8 cellular contexts compared by ENCODE assay signal in genomic region chr16:71724320-71724751, GRCh38. TPM values are rescaled to one million over a fixed set of nuclear protein-coding genes. Genes with fewer than 3 reads are reported as not detected.
A peak's percentile ranks its signal among the peaks of the same experiment; 100 is the strongest.
DNase-seq lines count a peak whose midpoint lies in the region; ATAC-seq and TF ChIP-seq lines count a peak whose summit lies in the region.

Gene PHLPP2 (minus strand): TSS chr16:71724701. CDS start chr16:71714795, 9,906 bp downstream.

- H3K27ac Mint-ChIP-seq in endodermal cell: peak within 1 kb of the TSS; percentile 57
- peak within 1 kb of the TSS; percentile 84 for H3K27ac Mint-ChIP-seq in neural crest cell (ENCODE audit: unreplicated experiment)

- H3K36me3 Mint-ChIP-seq in endodermal cell (ENCODE audit: low read depth): peaks cover 9% of the 10 kb centered on the region
- H3K36me3 Mint-ChIP-seq in neural crest cell (ENCODE audit: low read depth): no peaks in the 10 kb centered on the region

- no peak for DNase-seq in BJ (ENCODE audit: low read depth)
- no peak for DNase-seq in MM.1S
- DNase-seq in endodermal cell: no peak
- DNase-seq in neural crest cell (ENCODE audit: low read depth, low spot score): no peak
- DNase-seq in NCI-H524 treated with DMSO at 0.1 percent for 48 hours (lab: John Stamatoyannopoulos, UW): no peak

- peak within 1 kb of the TSS; percentile 88 for H3K4me2 ChIP-seq in MM.1S (ENCODE audit: low read depth, low read length)

- no peak for ATAC-seq in HG02970 (IDR thresholded peaks at IDR 0.05; ENCODE audit: low FRiP score, unreplicated experiment)
- no peak for ATAC-seq in HG03521 (IDR thresholded peaks at IDR 0.05; ENCODE audit: unreplicated experiment)
- no peak for ATAC-seq in HG03097 (IDR thresholded peaks at IDR 0.05; ENCODE audit: low FRiP score, unreplicated experiment)

- peak within 1 kb of the TSS; percentile 91 for H2AFZ ChIP-seq in MM.1S (ENCODE audit: low read length)

- H3K4me1 ChIP-seq in MM.1S (ENCODE audit: low read length) (peaks cover 24% of the 10 kb centered on the region), endodermal cell (ENCODE audit: control insufficient read depth, insufficient read depth, low read length) (no peaks in the 10 kb centered on the region)

- no peak for TF ChIP-seq CTCF in BJ (IDR thresholded peaks at IDR 0.05; ENCODE audit: insufficient read depth, low read depth, low read length)
- TF ChIP-seq CTCF in MM.1S (IDR thresholded peaks at IDR 0.05; ENCODE audit: low read length): no peak
- TF ChIP-seq CTCF in endodermal cell (conservative IDR thresholded peaks at IDR 0.05): no peak
- no peak for TF ChIP-seq CTCF in neural crest cell (conservative IDR thresholded peaks at IDR 0.05)

- no peaks in the 10 kb centered on the region for H3K9me2 ChIP-seq in MM.1S (replicated peaks; ENCODE audit: insufficient read depth, low read length)

- H3K4me3 Mint-ChIP-seq in endodermal cell (peak within 1 kb of the TSS; percentile 84), neural crest cell (peak within 1 kb of the TSS; percentile 90)

- CTCF ChIA-PET in BJ (lab: Yijun Ruan, JAX): interaction anchor here (1.4 kb wide), 1 partner anchor 21 kb away, joined by 3 read pairs; no protein-coding TSS in a partner anchor

- H3K4me3 ChIP-seq in BJ (ENCODE audit: low read depth, low read length): peak within 1 kb of the TSS; percentile 82
- H3K4me3 ChIP-seq in MM.1S (ENCODE audit: low read length): peak within 1 kb of the TSS; percentile 62
- H3K4me3 ChIP-seq in endodermal cell (ENCODE audit: low read length): peak within 1 kb of the TSS; percentile 82

- 17 to 36% methylated on average over 7 to 10 of the region's 10 CpGs for whole genome bisulfite sequencing in endodermal cell (ENCODE audit: insufficient coverage in 1 of 2, insufficient read length in 1 of 2), 2 experiments

- peaks cover 23% of the 10 kb centered on the region for H3K27me3 Mint-ChIP-seq in endodermal cell (ENCODE audit: insufficient read depth)
- H3K27me3 Mint-ChIP-seq in neural crest cell (ENCODE audit: low read depth): peaks cover 21% of the 10 kb centered on the region

- no peaks in the 10 kb centered on the region for H3K27me3 ChIP-seq in BJ (ENCODE audit: control insufficient read depth, insufficient read depth, low read length)
- no peaks in the 10 kb centered on the region for H3K27me3 ChIP-seq in MM.1S (replicated peaks; ENCODE audit: insufficient read depth, low read length)
- peaks cover 15% of the 10 kb centered on the region for H3K27me3 ChIP-seq in endodermal cell (ENCODE audit: control insufficient read depth, insufficient read depth, low read length, poor library complexity, severe bottlenecking)

- H3K4me1 Mint-ChIP-seq in endodermal cell (peaks cover 10% of the 10 kb centered on the region), neural crest cell (peaks cover 28% of the 10 kb centered on the region)

- peaks cover 21% of the 10 kb centered on the region for H3F3A ChIP-seq in MM.1S (ENCODE audit: insufficient read depth, low read length)

- peak within 1 kb of the TSS; percentile 78 for H3K27ac ChIP-seq in MM.1S (ENCODE audit: low read length)
- H3K27ac ChIP-seq in endodermal cell (ENCODE audit: low read depth, low read length): peak within 1 kb of the TSS; percentile 24

- H3K9ac ChIP-seq in MM.1S (ENCODE audit: low read length) (peak within 1 kb of the TSS; percentile 65; the same call in 1 of the 2 replicates), endodermal cell (ENCODE audit: extremely low read depth, low read length, poor library complexity, severe bottlenecking) (peak within 1 kb of the TSS; percentile 29)

- H3K9me3 ChIP-seq in MM.1S (replicated peaks; ENCODE audit: insufficient read depth, low read length): no peaks in the 10 kb centered on the region
- no peaks in the 10 kb centered on the region for H3K9me3 ChIP-seq in endodermal cell (ENCODE audit: control insufficient read depth, low read length)

- H4K20me1 ChIP-seq in MM.1S (ENCODE audit: insufficient read depth, low read length): no peaks in the 10 kb centered on the region

- H3K9me3 Mint-ChIP-seq in endodermal cell (no peaks in the 10 kb centered on the region), neural crest cell (no peaks in the 10 kb centered on the region)

- peaks cover 29% of the 10 kb centered on the region for H3K79me2 ChIP-seq in MM.1S (ENCODE audit: low read length)

- POLR2A ChIA-PET in BJ (lab: Charles Lee): no interaction called here

- no peaks in the 10 kb centered on the region for H3K36me3 ChIP-seq in BJ (ENCODE audit: control insufficient read depth, insufficient read depth, low read length)
- H3K36me3 ChIP-seq in MM.1S (replicated peaks; ENCODE audit: insufficient read depth, low read length): no peaks in the 10 kb centered on the region
- no peaks in the 10 kb centered on the region for H3K36me3 ChIP-seq in endodermal cell (ENCODE audit: control insufficient read depth, insufficient read depth, low read length)

RNA-seq across cellular contexts. Expression of gene PHLPP2, which starts in this region (rescaled TPM):
- 7.9 and 10.0 TPM in 2 replicates for polyA plus RNA-seq in BJ (2011; rRNA removed)
- polyA minus RNA-seq in BJ (2011; rRNA and poly(A)+ RNA removed): 19.9 and 24.8 TPM in 2 replicates
- 10 to 100 TPM; 12.4 to 12.8 TPM for total RNA-seq in endodermal cell
- polyA plus RNA-seq in endodermal cell (2013, experiment 1 of 2): 8.3 TPM
- polyA plus RNA-seq in endodermal cell (2013, experiment 2 of 2): 7.9 TPM
- total RNA-seq in neural crest cell: 16.2 and 18.7 TPM in 2 replicates
